17 cellular contexts compared by ENCODE assay signal in genomic region chr5:149594206-149594895, GRCh38. TPM values are rescaled to one million over a fixed set of nuclear protein-coding genes. Genes with fewer than 3 reads are reported as not detected.
"Had no signal": no experiment of that assay in that cellular context is flagged by ENCODE, and none has a peak within 500 bp of the region (broad histone marks: within the 10 kb centered on the region; RNA-seq: fewer than 3 reads in every experiment).

No MANE protein-coding gene starts in this region.

- H3K27me3 ChIP-seq: colonic mucosa, heart left ventricle, upper lobe of right lung had no signal

- H3K4me1 Mint-ChIP-seq: activated naive CD8-positive, alpha-beta T cell treated with anti-CD3 and anti-CD28 coated beads, Interleukin-2, amount 50 U/mL, for 24 hours; activated T-helper 17 cell treated with anti-CD3 and anti-CD28 coated beads, Interleukin-2, amount 50 U/mL, for 72 hours; stimulated activated effector memory CD8-positive, alpha-beta T cell treated with anti-CD3 and anti-CD28 coated beads, Interleukin-12 subunit alpha, Interleukin-12 subunit beta, amount 100 ng/mL, for 72 hours had no signal

- H3K9me3 ChIP-seq: colonic mucosa, heart left ventricle, mucosa of descending colon, upper lobe of right lung had no signal

- H3K27ac Mint-ChIP-seq: activated naive CD8-positive, alpha-beta T cell treated with anti-CD3 and anti-CD28 coated beads, Interleukin-2, amount 50 U/mL, for 24 hours; activated T-helper 17 cell treated with anti-CD3 and anti-CD28 coated beads, Interleukin-2, amount 50 U/mL, for 72 hours; naive thymus-derived CD8-positive, alpha-beta T cell; stimulated activated effector memory CD8-positive, alpha-beta T cell treated with anti-CD3 and anti-CD28 coated beads, Interleukin-12 subunit alpha, Interleukin-12 subunit beta, amount 100 ng/mL, for 72 hours had no signal

- H3K4me1 ChIP-seq: colonic mucosa had no signal

- H3K27ac ChIP-seq: colonic mucosa, epithelial cell of prostate, parathyroid adenoma, upper lobe of right lung had no signal

- H3K4me3 ChIP-seq: colonic mucosa, heart left ventricle, mucosa of descending colon, upper lobe of right lung had no signal

- DNase-seq: activated CD4-positive, alpha-beta T cell treated with anti-CD3 and anti-CD28 coated beads for 1 hour; activated CD4-positive, alpha-beta T cell treated with anti-CD3 and anti-CD28 coated beads, Interleukin-2, amount 50 U/mL, for 48 hours; activated naive CD4-positive, alpha-beta T cell treated with Interleukin-2 at 50 U/mL for 16 hours; activated naive CD8-positive, alpha-beta T cell treated with anti-CD3 and anti-CD28 coated beads, Interleukin-2, amount 50 U/mL, for 24 hours; colonic mucosa; effector memory CD4-positive, alpha-beta T cell; heart left ventricle; mammary epithelial cell; mucosa of descending colon; naive thymus-derived CD8-positive, alpha-beta T cell; upper lobe of right lung had no signal

- H3K9me3 Mint-ChIP-seq: activated naive CD8-positive, alpha-beta T cell treated with anti-CD3 and anti-CD28 coated beads, Interleukin-2, amount 50 U/mL, for 24 hours; activated T-helper 17 cell treated with anti-CD3 and anti-CD28 coated beads, Interleukin-2, amount 50 U/mL, for 72 hours; naive thymus-derived CD8-positive, alpha-beta T cell; stimulated activated effector memory CD8-positive, alpha-beta T cell treated with anti-CD3 and anti-CD28 coated beads, Interleukin-12 subunit alpha, Interleukin-12 subunit beta, amount 100 ng/mL, for 72 hours had no signal

- H3K36me3 ChIP-seq: colonic mucosa had no signal

- H2AFZ ChIP-seq: parathyroid adenoma had no signal

- H3K36me3 Mint-ChIP-seq: naive thymus-derived CD8-positive, alpha-beta T cell; stimulated activated effector memory CD8-positive, alpha-beta T cell treated with anti-CD3 and anti-CD28 coated beads, Interleukin-12 subunit alpha, Interleukin-12 subunit beta, amount 100 ng/mL, for 72 hours had no signal

- ATAC-seq: activated naive CD8-positive, alpha-beta T cell treated with anti-CD3 and anti-CD28 coated beads, Interleukin-2, amount 50 U/mL, for 24 hours; activated T-helper 17 cell treated with anti-CD3 and anti-CD28 coated beads, Interleukin-2, amount 50 U/mL, for 72 hours; heart left ventricle; mucosa of descending colon; naive thymus-derived CD8-positive, alpha-beta T cell; stimulated activated effector memory CD8-positive, alpha-beta T cell treated with anti-CD3 and anti-CD28 coated beads, Interleukin-12 subunit alpha, Interleukin-12 subunit beta, amount 100 ng/mL, for 72 hours; upper lobe of right lung had no signal

- H3K9ac ChIP-seq: parathyroid adenoma had no signal

- H3K4me3 Mint-ChIP-seq: activated naive CD8-positive, alpha-beta T cell treated with anti-CD3 and anti-CD28 coated beads, Interleukin-2, amount 50 U/mL, for 24 hours; activated T-helper 17 cell treated with anti-CD3 and anti-CD28 coated beads, Interleukin-2, amount 50 U/mL, for 72 hours; naive thymus-derived CD8-positive, alpha-beta T cell; stimulated activated effector memory CD8-positive, alpha-beta T cell treated with anti-CD3 and anti-CD28 coated beads, Interleukin-12 subunit alpha, Interleukin-12 subunit beta, amount 100 ng/mL, for 72 hours had no signal

- FAIRE-seq: astrocyte, frontal cortex had no signal

RNA-seq across cellular contexts. Expression of gene ARHGEF37, which starts 13.1 kb away (rescaled TPM):
- polyA plus RNA-seq: naive thymus-derived CD8-positive, alpha-beta T cell had no signal
